Comparison of ENCODE assay signal across 1 cellular context in the genomic region with DNA sequence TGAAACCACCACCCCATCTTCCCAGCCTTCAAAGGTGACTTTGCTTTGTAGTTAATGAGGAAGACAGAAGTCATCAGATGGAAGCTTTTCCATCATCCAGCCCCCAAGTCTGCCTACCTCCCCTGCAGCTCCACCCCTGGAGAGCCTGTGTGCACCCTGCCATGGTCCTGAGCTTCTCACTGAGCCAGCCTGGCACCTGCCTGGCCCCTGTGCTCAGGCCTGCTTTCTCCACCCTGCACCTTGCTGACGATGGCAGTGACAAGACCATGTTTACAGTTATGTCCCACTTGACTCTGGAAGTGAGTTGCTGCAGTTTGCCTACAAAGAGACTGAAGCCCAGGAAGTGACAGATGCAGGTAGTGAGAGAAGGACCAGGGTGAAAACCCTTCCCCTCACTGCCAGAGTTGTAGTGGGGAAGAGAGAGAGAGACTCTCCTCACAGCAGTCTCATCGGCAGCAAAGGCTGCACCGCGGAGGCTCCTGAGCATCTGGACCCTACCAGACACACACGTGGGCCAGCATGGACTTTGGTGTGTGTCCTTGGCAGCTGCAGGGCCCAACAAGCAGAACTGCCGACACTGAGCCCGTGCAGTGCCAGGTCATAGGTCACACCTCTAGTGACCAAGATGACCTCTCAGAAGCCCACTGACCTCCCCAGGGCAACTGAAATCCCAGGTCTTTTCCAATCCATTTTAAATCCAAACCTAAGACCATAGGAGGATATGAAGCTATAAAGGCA.
TF ChIP-seq lines count a peak whose summit lies in the region.

No MANE protein-coding gene starts in this region.

TF ChIP-seq in HepG2, 621 proteins besides CTCF, POLR2A, EP300 and RAD21 (continued from another document):
- TF ChIP-seq, protein P1, sequence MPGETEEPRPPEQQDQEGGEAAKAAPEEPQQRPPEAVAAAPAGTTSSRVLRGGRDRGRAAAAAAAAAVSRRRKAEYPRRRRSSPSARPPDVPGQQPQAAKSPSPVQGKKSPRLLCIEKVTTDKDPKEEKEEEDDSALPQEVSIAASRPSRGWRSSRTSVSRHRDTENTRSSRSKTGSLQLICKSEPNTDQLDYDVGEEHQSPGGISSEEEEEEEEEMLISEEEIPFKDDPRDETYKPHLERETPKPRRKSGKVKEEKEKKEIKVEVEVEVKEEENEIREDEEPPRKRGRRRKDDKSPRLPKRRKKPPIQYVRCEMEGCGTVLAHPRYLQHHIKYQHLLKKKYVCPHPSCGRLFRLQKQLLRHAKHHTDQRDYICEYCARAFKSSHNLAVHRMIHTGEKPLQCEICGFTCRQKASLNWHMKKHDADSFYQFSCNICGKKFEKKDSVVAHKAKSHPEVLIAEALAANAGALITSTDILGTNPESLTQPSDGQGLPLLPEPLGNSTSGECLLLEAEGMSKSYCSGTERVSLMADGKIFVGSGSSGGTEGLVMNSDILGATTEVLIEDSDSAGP (CRISPR knock-in tag; IDR thresholded peaks at IDR 0.05; ENCODE audit: borderline replicate concordance): 0 out of 2 replicates have a peak, but pooled peaks have one; percentile 31
- TF ChIP-seq, protein P2, sequence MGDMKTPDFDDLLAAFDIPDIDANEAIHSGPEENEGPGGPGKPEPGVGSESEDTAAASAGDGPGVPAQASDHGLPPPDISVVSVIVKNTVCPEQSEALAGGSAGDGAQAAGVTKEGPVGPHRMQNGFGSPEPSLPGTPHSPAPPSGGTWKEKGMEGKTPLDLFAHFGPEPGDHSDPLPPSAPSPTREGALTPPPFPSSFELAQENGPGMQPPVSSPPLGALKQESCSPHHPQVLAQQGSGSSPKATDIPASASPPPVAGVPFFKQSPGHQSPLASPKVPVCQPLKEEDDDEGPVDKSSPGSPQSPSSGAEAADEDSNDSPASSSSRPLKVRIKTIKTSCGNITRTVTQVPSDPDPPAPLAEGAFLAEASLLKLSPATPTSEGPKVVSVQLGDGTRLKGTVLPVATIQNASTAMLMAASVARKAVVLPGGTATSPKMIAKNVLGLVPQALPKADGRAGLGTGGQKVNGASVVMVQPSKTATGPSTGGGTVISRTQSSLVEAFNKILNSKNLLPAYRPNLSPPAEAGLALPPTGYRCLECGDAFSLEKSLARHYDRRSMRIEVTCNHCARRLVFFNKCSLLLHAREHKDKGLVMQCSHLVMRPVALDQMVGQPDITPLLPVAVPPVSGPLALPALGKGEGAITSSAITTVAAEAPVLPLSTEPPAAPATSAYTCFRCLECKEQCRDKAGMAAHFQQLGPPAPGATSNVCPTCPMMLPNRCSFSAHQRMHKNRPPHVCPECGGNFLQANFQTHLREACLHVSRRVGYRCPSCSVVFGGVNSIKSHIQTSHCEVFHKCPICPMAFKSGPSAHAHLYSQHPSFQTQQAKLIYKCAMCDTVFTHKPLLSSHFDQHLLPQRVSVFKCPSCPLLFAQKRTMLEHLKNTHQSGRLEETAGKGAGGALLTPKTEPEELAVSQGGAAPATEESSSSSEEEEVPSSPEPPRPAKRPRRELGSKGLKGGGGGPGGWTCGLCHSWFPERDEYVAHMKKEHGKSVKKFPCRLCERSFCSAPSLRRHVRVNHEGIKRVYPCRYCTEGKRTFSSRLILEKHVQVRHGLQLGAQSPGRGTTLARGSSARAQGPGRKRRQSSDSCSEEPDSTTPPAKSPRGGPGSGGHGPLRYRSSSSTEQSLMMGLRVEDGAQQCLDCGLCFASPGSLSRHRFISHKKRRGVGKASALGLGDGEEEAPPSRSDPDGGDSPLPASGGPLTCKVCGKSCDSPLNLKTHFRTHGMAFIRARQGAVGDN (CRISPR knock-in tag; IDR thresholded peaks at IDR 0.05): peak; percentile 23; the same call in 1 of the 2 replicates
- peak; percentile 41; the same call in 1 of the 2 replicates for TF ChIP-seq HNF4A (CRISPR knock-in tag; IDR thresholded peaks at IDR 0.05)
- TF ChIP-seq CREM (IDR thresholded peaks at IDR 0.05): no peak
- no peak for TF ChIP-seq CREM (CRISPR knock-in tag; IDR thresholded peaks at IDR 0.05)
- TF ChIP-seq, protein P3, sequence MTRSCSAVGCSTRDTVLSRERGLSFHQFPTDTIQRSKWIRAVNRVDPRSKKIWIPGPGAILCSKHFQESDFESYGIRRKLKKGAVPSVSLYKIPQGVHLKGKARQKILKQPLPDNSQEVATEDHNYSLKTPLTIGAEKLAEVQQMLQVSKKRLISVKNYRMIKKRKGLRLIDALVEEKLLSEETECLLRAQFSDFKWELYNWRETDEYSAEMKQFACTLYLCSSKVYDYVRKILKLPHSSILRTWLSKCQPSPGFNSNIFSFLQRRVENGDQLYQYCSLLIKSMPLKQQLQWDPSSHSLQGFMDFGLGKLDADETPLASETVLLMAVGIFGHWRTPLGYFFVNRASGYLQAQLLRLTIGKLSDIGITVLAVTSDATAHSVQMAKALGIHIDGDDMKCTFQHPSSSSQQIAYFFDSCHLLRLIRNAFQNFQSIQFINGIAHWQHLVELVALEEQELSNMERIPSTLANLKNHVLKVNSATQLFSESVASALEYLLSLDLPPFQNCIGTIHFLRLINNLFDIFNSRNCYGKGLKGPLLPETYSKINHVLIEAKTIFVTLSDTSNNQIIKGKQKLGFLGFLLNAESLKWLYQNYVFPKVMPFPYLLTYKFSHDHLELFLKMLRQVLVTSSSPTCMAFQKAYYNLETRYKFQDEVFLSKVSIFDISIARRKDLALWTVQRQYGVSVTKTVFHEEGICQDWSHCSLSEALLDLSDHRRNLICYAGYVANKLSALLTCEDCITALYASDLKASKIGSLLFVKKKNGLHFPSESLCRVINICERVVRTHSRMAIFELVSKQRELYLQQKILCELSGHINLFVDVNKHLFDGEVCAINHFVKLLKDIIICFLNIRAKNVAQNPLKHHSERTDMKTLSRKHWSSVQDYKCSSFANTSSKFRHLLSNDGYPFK (CRISPR knock-in tag; IDR thresholded peaks at IDR 0.05; ENCODE audit: borderline replicate concordance): no peak
- TF ChIP-seq ATRX (CRISPR knock-in tag; IDR thresholded peaks at IDR 0.05; ENCODE audit: borderline replicate concordance): no peak
- no peak for TF ChIP-seq ZNF780A (CRISPR knock-in tag; IDR thresholded peaks at IDR 0.05)
- TF ChIP-seq NR2F6 (IDR thresholded peaks at IDR 0.05): peak; percentile 28; the same call in 1 of the 2 replicates
- TF ChIP-seq NR2F6 (CRISPR knock-in tag; IDR thresholded peaks at IDR 0.05): no peak
- TF ChIP-seq ZNF713 (CRISPR knock-in tag; IDR thresholded peaks at IDR 0.05): no peak
TF ChIP-seq in HepG2: peak in this region for 4.
